Comparison of ENCODE assay signal across 20 cellular contexts in genomic region chr10:62619409-62619730, GRCh38.
A peak's percentile ranks its signal among the peaks of the same experiment; 100 is the strongest.
DNase-seq lines count a peak whose midpoint lies in the region; ATAC-seq and TF ChIP-seq lines count a peak whose summit lies in the region.
"Had no signal": no experiment of that assay in that cellular context is flagged by ENCODE, and none has a peak within 500 bp of the region (broad histone marks: within the 10 kb centered on the region; RNA-seq: fewer than 3 reads in every experiment).

No MANE protein-coding gene starts in this region.

- no peaks in the 10 kb centered on the region for H3K36me3 ChIP-seq in fibroblast of lung (ENCODE audit: control insufficient read depth, insufficient read depth, low read length)
- H3K36me3 ChIP-seq in CD4-positive, alpha-beta memory T cell (ENCODE audit: insufficient read depth, low read length): no peaks in the 10 kb centered on the region

- H4K20me1 ChIP-seq in fibroblast of lung (ENCODE audit: control insufficient read depth, extremely low read depth, insufficient read depth, low read length): no peaks in the 10 kb centered on the region

- POLR2A ChIA-PET in CD4-positive, alpha-beta memory T cell (lab: Charles Lee; ENCODE audit: partially characterized antibody): interaction anchor here (0.9 to 1.1 kb wide), 2 partner anchors 19 to 197 kb away, joined by 3 to 4 read pairs; no protein-coding TSS in a partner anchor

- H3K9me3 ChIP-seq in fibroblast of lung (ENCODE audit: control insufficient read depth, insufficient read depth, low read depth, low read length): no peaks in the 10 kb centered on the region
- H3K9me3 ChIP-seq in CD4-positive, alpha-beta memory T cell (ENCODE audit: control insufficient read depth in 1 of 2, low read length in 2 of 2): no peaks in the 10 kb centered on the region

- no peak overlapping the region for H3K4me2 ChIP-seq in fibroblast of lung (ENCODE audit: extremely low read depth, insufficient read depth, low read length)
- H3K4me2 ChIP-seq: PC-9 had no signal

- no peak overlapping the region for H2AFZ ChIP-seq in fibroblast of lung (ENCODE audit: low read length)
- H2AFZ ChIP-seq: PC-9 had no signal

- intact Hi-C loops in CD4-positive, alpha-beta memory T cell (cut with micrococcal nuclease): loop anchor here (2.0 kb wide), 1 partner anchor 17 kb away; no protein-coding TSS in a partner anchor

- no peak for TF ChIP-seq CTCF in fibroblast of lung (conservative IDR thresholded peaks at IDR 0.05 in 1 of 2, IDR thresholded peaks at IDR 0.05 in 1 of 2; ENCODE audit: low read depth in 1 of 2, low read length in 2 of 2)

- peaks cover 1% of the 10 kb centered on the region for H3K9me3 Mint-ChIP-seq in stimulated activated memory B cell treated with anti-CD40 and anti-IgM and Interleukin-4, amounts not matched to agents 10 μg/mL and 1 μg/mL and 100 μg/mL, for 72 hours
- H3K9me3 Mint-ChIP-seq in CD4-positive, alpha-beta memory T cell: no peaks in the 10 kb centered on the region
- H3K9me3 Mint-ChIP-seq: activated CD4-positive, alpha-beta memory T cell treated with anti-CD3 and anti-CD28 coated beads for 36 hours; activated T-cell treated with anti-CD3 and anti-CD28 coated beads, Interleukin-2, amount 50 U/mL, for 4 hours; naive thymus-derived CD8-positive, alpha-beta T cell had no signal

- ATAC-seq in stimulated activated memory B cell treated with anti-CD40 and anti-IgM and Interleukin-4, amounts not matched to agents 10 μg/mL and 1 μg/mL and 100 μg/mL, for 72 hours: peak; percentile 47
- ATAC-seq in GM18861 (IDR thresholded peaks at IDR 0.05; ENCODE audit: unreplicated experiment): no peak
- ATAC-seq: activated T-cell treated with anti-CD3 and anti-CD28 coated beads, Interleukin-2, amount 50 U/mL, for 4 hours; naive thymus-derived CD8-positive, alpha-beta T cell had no signal

- CTCF ChIA-PET in CD4-positive, alpha-beta memory T cell (lab: Charles Lee; ENCODE audit: partially characterized antibody): interaction anchor here (1.7 to 2.3 kb wide), 3 partner anchors 9 to 198 kb away, joined by 6 to 8 read pairs (median 7); no protein-coding TSS in a partner anchor

- H3K4me1 Mint-ChIP-seq in stimulated activated memory B cell treated with anti-CD40 and anti-IgM and Interleukin-4, amounts not matched to agents 10 μg/mL and 1 μg/mL and 100 μg/mL, for 72 hours: peaks cover 66% of the 10 kb centered on the region
- peaks cover 6 to 20% (median 8%) of the 10 kb centered on the region in 4 donors for H3K4me1 Mint-ChIP-seq in CD4-positive, alpha-beta memory T cell

- no peaks in the 10 kb centered on the region for H3K27me3 ChIP-seq in fibroblast of lung (ENCODE audit: control insufficient read depth, insufficient read depth, low read length)
- H3K27me3 ChIP-seq in CD4-positive, alpha-beta memory T cell (ENCODE audit: insufficient read depth, low read length): no peaks in the 10 kb centered on the region

- no peak overlapping the region for H3K4me3 ChIP-seq in fibroblast of lung (replicated peaks in 1 of 4; ENCODE audit: control extremely low read depth in 1 of 4, insufficient read depth in 1 of 4, low read depth in 3 of 4, low read length in 4 of 4)
- H3K4me3 ChIP-seq in CD4-positive, alpha-beta memory T cell (ENCODE audit: low read length in 2 of 2): no peak overlapping the region
- H3K4me3 ChIP-seq: PC-9 had no signal

- no peaks in the 10 kb centered on the region for H3K36me3 Mint-ChIP-seq in stimulated activated memory B cell treated with anti-CD40 and anti-IgM and Interleukin-4, amounts not matched to agents 10 μg/mL and 1 μg/mL and 100 μg/mL, for 72 hours
- H3K36me3 Mint-ChIP-seq in CD4-positive, alpha-beta memory T cell: no peaks in the 10 kb centered on the region
- H3K36me3 Mint-ChIP-seq: activated CD4-positive, alpha-beta memory T cell treated with anti-CD3 and anti-CD28 coated beads for 36 hours; naive thymus-derived CD8-positive, alpha-beta T cell had no signal

- no peak overlapping the region for H3K9ac ChIP-seq in fibroblast of lung (ENCODE audit: insufficient read depth, low read length)

- H3K27me3 Mint-ChIP-seq in stimulated activated memory B cell treated with anti-CD40 and anti-IgM and Interleukin-4, amounts not matched to agents 10 μg/mL and 1 μg/mL and 100 μg/mL, for 72 hours: no peaks in the 10 kb centered on the region
- H3K27me3 Mint-ChIP-seq in CD4-positive, alpha-beta memory T cell: no peaks in the 10 kb centered on the region
- H3K27me3 Mint-ChIP-seq: activated CD4-positive, alpha-beta memory T cell treated with anti-CD3 and anti-CD28 coated beads for 36 hours; activated naive CD8-positive, alpha-beta T cell had no signal

- H3K79me2 ChIP-seq in fibroblast of lung (ENCODE audit: control insufficient read depth, insufficient read depth, low read length): no peaks in the 10 kb centered on the region

- H3K27ac ChIP-seq in fibroblast of lung (ENCODE audit: insufficient read depth, low read length): no peak overlapping the region
- H3K27ac ChIP-seq in CD4-positive, alpha-beta memory T cell (ENCODE audit: low read depth, low read length): no peak overlapping the region
- H3K27ac ChIP-seq: 22Rv1, epithelial cell of prostate, PC-9 had no signal

- H3K4me1 ChIP-seq in fibroblast of lung (ENCODE audit: control insufficient read depth, extremely low read depth, insufficient read depth, low read length): peaks cover 5% of the 10 kb centered on the region
- no peaks in the 10 kb centered on the region for H3K4me1 ChIP-seq in CD4-positive, alpha-beta memory T cell (ENCODE audit: insufficient read depth, low read length)

- H3K27ac Mint-ChIP-seq in stimulated activated memory B cell treated with anti-CD40 and anti-IgM and Interleukin-4, amounts not matched to agents 10 μg/mL and 1 μg/mL and 100 μg/mL, for 72 hours: peak overlapping the region; percentile 87
- H3K27ac Mint-ChIP-seq in CD4-positive, alpha-beta memory T cell: no peak overlapping the region
- H3K27ac Mint-ChIP-seq: activated CD4-positive, alpha-beta memory T cell treated with anti-CD3 and anti-CD28 coated beads for 36 hours; activated naive CD8-positive, alpha-beta T cell; naive thymus-derived CD8-positive, alpha-beta T cell; progenitor cell of endocrine pancreas had no signal

- DNase-seq in NOMO-1 treated with DMSO at 0.1 percent for 48 hours (lab: John Stamatoyannopoulos, UW; ENCODE audit: unreplicated experiment) (peak; percentile 40), NOMO-1 treated with dmso at 0.1 percent for 144 hours (lab: John Stamatoyannopoulos, UW; ENCODE audit: unreplicated experiment) (no peak), MV-4-11 (lab: John Stamatoyannopoulos, UW) (peak; percentile 88), fibroblast of lung (ENCODE audit: low read depth in 2 of 2) (peak; percentile 14 to 64), NCI-H82 (lab: John Stamatoyannopoulos, UW) (no peak)
- DNase-seq in CD4-positive, alpha-beta memory T cell: no peak
- DNase-seq: activated CD4-positive, alpha-beta memory T cell treated with anti-CD3 and anti-CD28 coated beads for 36 hours; activated T-cell treated with anti-CD3 and anti-CD28 coated beads, Interleukin-2, amount 50 U/mL, for 4 hours; left ventricle myocardium superior; naive thymus-derived CD8-positive, alpha-beta T cell; NCI-H2029 treated with DMSO at 0.1 percent for 48 hours; NCI-H510A treated with DMSO at 0.1 percent for 48 hours; PC-9; small intestine had no signal

- no peak overlapping the region for H3K4me3 Mint-ChIP-seq in stimulated activated memory B cell treated with anti-CD40 and anti-IgM and Interleukin-4, amounts not matched to agents 10 μg/mL and 1 μg/mL and 100 μg/mL, for 72 hours
- no peak overlapping the region for H3K4me3 Mint-ChIP-seq in CD4-positive, alpha-beta memory T cell
- H3K4me3 Mint-ChIP-seq: activated CD4-positive, alpha-beta memory T cell treated with anti-CD3 and anti-CD28 coated beads for 36 hours; activated naive CD8-positive, alpha-beta T cell; activated T-cell treated with anti-CD3 and anti-CD28 coated beads, Interleukin-2, amount 50 U/mL, for 4 hours; naive thymus-derived CD8-positive, alpha-beta T cell had no signal

Comparison
In these comparisons a context has a peak if more than half of its experiments do, and no peak if none do; other contexts are left out.
1. DNase-seq: peak in NOMO-1 treated with DMSO at 0.1 percent for 48 hours (single experiment), MV-4-11 (single experiment) and fibroblast of lung (2 of 2); none in NOMO-1 treated with dmso at 0.1 percent for 144 hours (single experiment), CD4-positive, alpha-beta memory T cell (0 of 5) and NCI-H82 (single experiment).